In the genomic region with DNA sequence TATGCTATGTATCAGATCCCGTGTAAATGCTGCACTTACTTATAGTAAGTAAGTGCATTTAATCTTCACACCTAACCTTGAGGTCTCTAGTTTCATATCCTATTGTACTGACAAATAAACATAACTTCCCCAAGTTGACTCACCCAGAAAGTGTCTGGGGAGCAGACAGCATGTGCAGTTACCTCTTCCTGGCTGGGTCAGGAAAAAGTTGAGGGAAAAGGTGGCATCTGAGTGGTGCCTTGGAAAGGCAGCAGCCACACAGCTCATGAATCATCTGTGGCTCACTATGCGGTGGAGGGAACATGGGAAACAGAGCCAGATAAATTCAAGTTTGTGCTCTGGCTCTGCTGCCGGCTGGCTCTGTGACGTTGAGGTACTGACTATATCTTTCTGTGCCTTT, we compare ENCODE assay signal across 13 cellular contexts.
A peak's percentile ranks its signal among the peaks of the same experiment; 100 is the strongest.
DNase-seq lines count a peak whose midpoint lies in the region; TF ChIP-seq lines count a peak whose summit lies in the region.
"Had no signal": no experiment of that assay in that cellular context is flagged by ENCODE, and none has a peak within 500 bp of the region (broad histone marks: within the 10 kb centered on the region; RNA-seq: fewer than 3 reads in every experiment).

No MANE protein-coding gene starts in this region.

- POLR2A ChIA-PET in A673 (lab: Charles Lee; ENCODE audit: low non-redundant PET): no interaction called here

- TF ChIP-seq CTCF in A673 (conservative IDR thresholded peaks at IDR 0.05; ENCODE audit: low read depth, low read length): no peak

- H3K9me3 ChIP-seq in MG63 (no peaks in the 10 kb centered on the region), A673 (ENCODE audit: low read depth, low read length, poor library complexity, severe bottlenecking) (no peaks in the 10 kb centered on the region)
- H3K9me3 ChIP-seq: gastroesophageal sphincter had no signal

- no TSS peak for BruUV-seq in A673 (replicated peaks; lab: Mats Ljungman, UMichigan)

- H3K4me1 ChIP-seq in A673 (ENCODE audit: insufficient read depth, low read length, poor library complexity, severe bottlenecking): no peaks in the 10 kb centered on the region
- H3K4me1 ChIP-seq: gastroesophageal sphincter had no signal

- no peak overlapping the region for H3K27ac ChIP-seq in A673 (ENCODE audit: low read depth, low read length, poor library complexity, severe bottlenecking)
- H3K27ac ChIP-seq: gastroesophageal sphincter had no signal

- H3K4me3 ChIP-seq in MG63 (no peak overlapping the region), A673 (ENCODE audit: low read depth, low read length, poor library complexity, severe bottlenecking) (no peak overlapping the region)
- H3K4me3 ChIP-seq: gastroesophageal sphincter had no signal

- H3K36me3 ChIP-seq in MG63 (no peaks in the 10 kb centered on the region), A673 (ENCODE audit: insufficient read depth, low read length, poor library complexity, severe bottlenecking) (no peaks in the 10 kb centered on the region)
- H3K36me3 ChIP-seq: gastroesophageal sphincter had no signal

- peak; percentile 89 for DNase-seq in Daoy (ENCODE audit: low read depth)
- DNase-seq in MG63: peak; percentile 78
- peak; percentile 24 for DNase-seq in dermis blood vessel endothelial cell
- DNase-seq in non-pigmented ciliary epithelial cell (ENCODE audit: low read depth): peak; percentile 68
- DNase-seq in NCI-H2196 (lab: John Stamatoyannopoulos, UW; ENCODE audit: unreplicated experiment): no peak
- DNase-seq in iPS-NIHi7 (ENCODE audit: extremely low spot score): no peak
- DNase-seq in A673 (ENCODE audit: low spot score): no peak
- DNase-seq in DMS79 treated with DMSO at 0.1 percent for 48 hours (lab: John Stamatoyannopoulos, UW): no peak
- DNase-seq: activated CD8-positive, alpha-beta memory T cell treated with anti-CD3 and anti-CD28 coated beads for 24 hours; activated gamma-delta T cell; C1 segment of cervical spinal cord; stimulated activated CD4-positive, alpha-beta T cell treated with anti-CD3 and anti-CD28 coated beads, Interleukin-12 subunit alpha, Interleukin-12 subunit beta, amount 100 ng/mL, for 4 hours had no signal

- intact Hi-C loops in A673 (cut with micrococcal nuclease; ENCODE audit: unreplicated experiment): no loop called here

- CTCF ChIA-PET in A673 (lab: Charles Lee): no interaction called here

- H3K27me3 ChIP-seq in MG63: no peaks in the 10 kb centered on the region
- H3K27me3 ChIP-seq in A673 (replicated peaks; ENCODE audit: insufficient read depth, low read depth, low read length, poor library complexity): no peaks in the 10 kb centered on the region

Comparison
In these comparisons a context has a peak if more than half of its experiments do, and no peak if none do; other contexts are left out.
1. DNase-seq: peak in Daoy (single experiment), MG63 (single experiment), dermis blood vessel endothelial cell (single experiment) and non-pigmented ciliary epithelial cell (single experiment); none in NCI-H2196 (single experiment), iPS-NIHi7 (single experiment), A673 (single experiment) and DMS79 treated with DMSO at 0.1 percent for 48 hours (single experiment).